Comparison of ENCODE assay signal across 16 cellular contexts in the genomic region with DNA sequence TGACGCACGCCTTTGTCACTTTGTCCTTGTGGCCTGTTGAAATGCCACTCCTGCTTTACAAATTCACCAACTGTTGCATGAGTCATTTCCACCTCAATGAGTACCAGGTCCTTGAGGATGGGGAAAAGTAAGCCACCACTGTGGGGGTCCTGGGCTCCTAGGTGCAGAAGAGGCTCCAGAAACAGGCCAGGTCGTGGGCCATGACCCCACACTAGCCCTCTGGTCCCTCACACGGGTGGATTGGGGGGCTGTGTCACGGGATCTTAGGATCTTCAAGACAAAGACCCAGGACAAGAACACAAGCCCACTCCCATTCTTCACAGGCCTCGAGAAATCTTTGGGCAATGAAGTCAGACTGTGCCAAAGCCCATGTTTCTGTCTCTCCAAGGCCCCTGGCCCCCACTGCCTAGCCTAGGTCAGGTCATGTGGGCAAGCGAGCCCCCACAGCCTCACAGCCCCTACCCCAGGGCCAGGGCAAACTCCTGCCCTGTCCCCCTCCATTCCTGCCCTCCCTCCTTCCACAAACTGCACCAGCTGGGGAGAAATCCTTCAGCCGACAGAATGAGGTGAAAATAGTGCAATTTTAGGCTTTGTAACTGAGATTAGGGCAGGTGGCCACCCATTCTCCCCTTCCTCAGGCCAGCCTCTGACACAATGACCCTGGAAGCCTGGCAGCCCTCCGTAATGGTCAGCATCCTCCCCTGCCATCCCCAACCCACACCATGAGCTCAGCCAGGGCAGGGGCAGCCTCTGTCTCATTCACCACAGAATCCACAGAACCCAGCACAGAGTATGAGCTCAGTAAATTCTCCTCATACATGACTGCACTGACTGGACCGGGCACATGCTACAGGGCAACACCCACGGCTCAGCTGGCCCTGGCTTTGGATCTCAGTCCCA. TPM values are rescaled to one million over a fixed set of nuclear protein-coding genes. Genes with fewer than 3 reads are reported as not detected.
A peak's percentile ranks its signal among the peaks of the same experiment; 100 is the strongest.
DNase-seq lines count a peak whose midpoint lies in the region; ATAC-seq, FAIRE-seq and TF ChIP-seq lines count a peak whose summit lies in the region.
"Had no signal": no experiment of that assay in that cellular context is flagged by ENCODE, and none has a peak within 500 bp of the region (broad histone marks: within the 10 kb centered on the region; RNA-seq: fewer than 3 reads in every experiment).

No MANE protein-coding gene starts in this region.

- peak; percentile 84 for DNase-seq in DMS53 (lab: John Stamatoyannopoulos, UW)
- DNase-seq in Panc1 (ENCODE audit: low read depth, low spot score), result no peak
- DNase-seq in head of caudate nucleus, result peak in 29 of 42 donors; percentile 1 to 46 (median 7)
- peak; percentile 84 for DNase-seq in posterior vena cava (ENCODE audit: low spot score)
- DNase-seq in NCI-H1417 (lab: John Stamatoyannopoulos, UW), result no peak
- no peak for DNase-seq in GM19239 (ENCODE audit: insufficient read length, low spot score)
- no peak for DNase-seq in UCSD-AML1 (lab: John Stamatoyannopoulos, UW; ENCODE audit: unreplicated experiment)
- DNase-seq: NK-92 treated with Interleukin-12 subunit alpha and Interleukin-12 subunit beta, amount 100 ng/mL, for 24 hours; stimulated activated CD4-positive, alpha-beta T cell treated with anti-CD3 and anti-CD28 coated beads, Interleukin-4, amount 100 ng/mL, for 1 hour; substantia nigra; SW 1271 had no signal

- H3K4me3 ChIP-seq in Panc1 (ENCODE audit: low read depth in 2 of 2, low read length in 2 of 2), result no peak overlapping the region
- H3K4me3 ChIP-seq: body of pancreas had no signal

- TF ChIP-seq CTCF in Panc1 (IDR thresholded peaks at IDR 0.05), result no peak

- no peaks in the 10 kb centered on the region for H3K9me3 ChIP-seq in Panc1 (ENCODE audit: control insufficient read depth, insufficient read depth, low read depth, low read length)
- H3K9me3 ChIP-seq: body of pancreas had no signal

- in situ Hi-C loops in Panc1 (cut with HindIII; ENCODE audit: low pct_unique_long_range_greater_than_20kb, low sequenced_read_pairs), result no loop called here

- no peak overlapping the region for H3K27ac ChIP-seq in Panc1 (ENCODE audit: low read length)
- H3K27ac ChIP-seq: body of pancreas had no signal

- CTCF ChIA-PET in Panc1 (lab: Charles Lee), result no interaction called here

- FAIRE-seq in GM19239 (lab: Jason Lieb, UNC), result no peak

- ATAC-seq in Panc1, result peak; percentile 8; the same call in 1 of the 2 replicates
- ATAC-seq in GM21528 (IDR thresholded peaks at IDR 0.05; ENCODE audit: low FRiP score, unreplicated experiment), result no peak
- ATAC-seq: body of pancreas had no signal

- peaks cover 10% of the 10 kb centered on the region; the same call in 1 of the 2 replicates for H3K4me1 ChIP-seq in Panc1 (ENCODE audit: control insufficient read depth, insufficient read depth, low read length)
- H3K4me1 ChIP-seq: body of pancreas had no signal

- POLR2A ChIA-PET in Panc1 (lab: Charles Lee), result no interaction called here

- H3K36me3 ChIP-seq in Panc1 (ENCODE audit: control insufficient read depth, insufficient read depth, low read length), result no peaks in the 10 kb centered on the region

- BruUV-seq in Panc1 (replicated peaks; lab: Mats Ljungman, UMichigan), result no TSS peak

- no peaks in the 10 kb centered on the region for H3K27me3 ChIP-seq in Panc1 (ENCODE audit: control insufficient read depth, insufficient read depth, low read length)
- H3K27me3 ChIP-seq: body of pancreas had no signal

- intact Hi-C loops in Panc1 (cut with micrococcal nuclease; ENCODE audit: unreplicated experiment) (no loop called here), head of caudate nucleus (cut with DNase I) (no loop called here), posterior vena cava (cut with DNase I) (no loop called here)

RNA-seq across cellular contexts. Expression of a gene that starts 8.3 kb away (rescaled TPM):
- total RNA-seq in Panc1 (2021; ENCODE audit: unreplicated experiment) (12.9 TPM), posterior vena cava (not detected)
- polyA plus RNA-seq in Panc1 (2012; ENCODE audit: insufficient read length), result 10.6 TPM
- total RNA-seq: activated CD8-positive, alpha-beta memory T cell treated with anti-CD3 and anti-CD28 coated beads for 36 hours; CD4-positive, alpha-beta memory T cell had no signal
- polyA plus RNA-seq: CD4-positive, alpha-beta memory T cell had no signal

RNA-seq across cellular contexts. Expression of a gene that starts 30.8 kb away (rescaled TPM):
- total RNA-seq in Panc1 (2021; ENCODE audit: unreplicated experiment) (0.28 TPM), posterior vena cava (1 to 10 TPM; 5.9 to 6.8 TPM)
- 1.0 TPM for polyA plus RNA-seq in Panc1 (2012; ENCODE audit: insufficient read length)
- total RNA-seq: epithelial cell of proximal tubule had no signal

Comparison
In these comparisons a context has a peak if more than half of its experiments do, and no peak if none do; other contexts are left out.
1. DNase-seq: peak in DMS53 (single experiment), head of caudate nucleus (29 of 42) and posterior vena cava (single experiment); none in Panc1 (single experiment), NCI-H1417 (0 of 3), GM19239 (single experiment) and UCSD-AML1 (single experiment).
2. RNA of a gene that starts 8.3 kb away (total RNA-seq): 12.9 TPM in Panc1 (single experiment); not detected in posterior vena cava; every median in the first group is over 10 times any median in the second.